ENCODE assay signal across 34 cellular contexts in the genomic region with DNA sequence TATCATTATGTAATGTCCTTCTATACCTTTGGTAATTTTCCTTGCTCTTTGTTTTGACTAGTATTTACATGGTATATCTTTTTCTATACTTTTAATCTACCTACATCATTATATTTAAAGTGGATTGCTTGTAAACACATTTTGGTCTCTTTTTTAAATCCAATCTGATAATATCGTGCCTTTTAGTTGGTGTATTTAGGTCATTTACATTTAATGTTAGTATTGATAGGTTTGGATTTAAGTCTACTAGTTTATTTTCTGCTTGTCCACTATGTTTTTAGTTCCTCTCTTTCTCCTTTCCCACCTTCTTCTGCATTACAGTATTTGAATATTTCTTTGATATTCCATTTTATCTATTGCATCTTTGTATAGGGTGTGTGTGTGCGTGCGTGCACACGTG.
"Had no signal": no experiment of that assay in that cellular context is flagged by ENCODE, and none has a peak within 500 bp of the region (broad histone marks: within the 10 kb centered on the region; RNA-seq: fewer than 3 reads in every experiment).

No MANE protein-coding gene starts in this region.

- H3K4me3 ChIP-seq: MG63 had no signal

- H3K9me3 ChIP-seq: MG63 had no signal

- DNase-seq: Kasumi-1, MG63, MM.1S, MV-4-11, NCI-H1048, NCI-H1092, NCI-H1092 treated with DMSO at 0.1 percent for 48 hours, NCI-H1105, NCI-H1105 treated with DMSO at 0.1 percent for 48 hours, NCI-H1417 treated with DMSO at 0.1 percent for 48 hours, NCI-H1436, NCI-H1436 treated with DMSO at 0.1 percent for 48 hours, NCI-H146, NCI-H1694, NCI-H1694 treated with DMSO at 0.1 percent for 48 hours, NCI-H187, NCI-H187 treated with DMSO at 0.1 percent for 48 hours, NCI-H1930, NCI-H2029, NCI-H2029 treated with DMSO at 0.1 percent for 48 hours, NCI-H2081, NCI-H2081 treated with DMSO at 0.1 percent for 48 hours, NCI-H2107, NCI-H2171, NCI-H2171 treated with DMSO at 0.1 percent for 48 hours, NCI-H2227 treated with DMSO at 0.1 percent for 48 hours, NCI-H226, NCI-H345, NCI-H446, NCI-H446 treated with DMSO at 0.1 percent for 48 hours, NCI-H510A, NCI-H510A treated with DMSO at 0.1 percent for 48 hours, NCI-H524, NCI-H524 treated with DMSO at 0.1 percent for 48 hours had no signal

- H3K27me3 ChIP-seq: MG63 had no signal

- H3K36me3 ChIP-seq: MG63 had no signal
